12 cellular contexts compared by ENCODE assay signal in the genomic region with DNA sequence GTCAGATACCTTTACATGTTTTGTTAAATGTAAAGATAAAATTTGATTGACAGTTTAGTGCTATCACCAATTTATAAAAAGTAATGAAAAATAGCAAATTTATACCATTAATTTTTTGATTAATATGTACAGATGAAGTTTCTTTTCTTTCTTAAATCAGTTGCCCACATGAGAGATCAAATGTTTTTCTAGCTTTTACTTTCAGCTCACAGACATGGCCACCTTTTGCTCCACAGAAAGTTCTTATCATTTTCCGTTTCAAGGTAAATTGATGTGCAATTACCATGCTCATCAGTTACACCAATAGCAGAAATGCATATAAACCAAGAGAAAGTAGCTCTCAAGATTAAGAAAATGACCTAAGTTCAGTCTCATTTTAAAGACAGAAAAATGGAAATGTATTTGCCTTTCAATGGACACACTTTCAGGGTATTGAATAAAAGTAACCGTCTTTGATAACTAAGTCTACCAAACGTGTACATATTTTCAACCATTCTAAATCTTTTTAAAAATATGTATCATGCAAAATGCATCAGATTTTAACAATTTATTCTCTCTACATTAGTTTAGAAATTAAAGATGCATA. TPM values are rescaled to one million over a fixed set of nuclear protein-coding genes. Genes with fewer than 3 reads are reported as not detected.
DNase-seq lines count a peak whose midpoint lies in the region; ATAC-seq and TF ChIP-seq lines count a peak whose summit lies in the region.
"Had no signal": no experiment of that assay in that cellular context is flagged by ENCODE, and none has a peak within 500 bp of the region (broad histone marks: within the 10 kb centered on the region; RNA-seq: fewer than 3 reads in every experiment).

No MANE protein-coding gene starts in this region.

- H3K4me2 ChIP-seq in fibroblast of lung (ENCODE audit: extremely low read depth, insufficient read depth, low read length), result peak overlapping the region; percentile 98

- no peaks in the 10 kb centered on the region for H3K9me3 ChIP-seq in fibroblast of lung (ENCODE audit: control insufficient read depth, insufficient read depth, low read depth, low read length)
- H3K9me3 ChIP-seq: HAP-1, MG63, SK-N-SH had no signal

- H3K4me1 Mint-ChIP-seq in activated CD8-positive, alpha-beta memory T cell treated with anti-CD3 and anti-CD28 coated beads, Interleukin-2, amount 10 ng/mL, durations not matched to agents 7 days and 5 days, result peaks cover 43% of the 10 kb centered on the region
- H3K4me1 Mint-ChIP-seq in T-helper 2 cell treated with Interferon-gamma antibody and Interleukin-4, amounts not matched to agents 5 μg/mL and 100 μg/mL, for 36 hours (ENCODE audit: low read depth), result peaks cover 42% of the 10 kb centered on the region
- peaks cover 20% of the 10 kb centered on the region for H3K4me1 Mint-ChIP-seq in stimulated activated memory B cell treated with anti-CD40 and anti-IgM and Interleukin-4, amounts not matched to agents 10 μg/mL and 1 μg/mL and 100 μg/mL, for 72 hours

- H3K4me3 ChIP-seq in fibroblast of lung (replicated peaks in 1 of 4; ENCODE audit: control extremely low read depth in 1 of 4, insufficient read depth in 1 of 4, low read depth in 3 of 4, low read length in 4 of 4), result peak overlapping the region in 3 of 4 experiments; percentile 40 to 65 (median 59)
- H3K4me3 ChIP-seq: HAP-1 had no signal

- H3K27me3 Mint-ChIP-seq in activated CD8-positive, alpha-beta memory T cell treated with anti-CD3 and anti-CD28 coated beads, Interleukin-2, amount 10 ng/mL, durations not matched to agents 7 days and 5 days, result no peaks in the 10 kb centered on the region
- H3K27me3 Mint-ChIP-seq in T-helper 2 cell treated with Interferon-gamma antibody and Interleukin-4, amounts not matched to agents 5 μg/mL and 100 μg/mL, for 36 hours (ENCODE audit: low read depth), result peaks cover 6% of the 10 kb centered on the region
- H3K27me3 Mint-ChIP-seq in stimulated activated memory B cell treated with anti-CD40 and anti-IgM and Interleukin-4, amounts not matched to agents 10 μg/mL and 1 μg/mL and 100 μg/mL, for 72 hours, result no peaks in the 10 kb centered on the region

- H3K4me1 ChIP-seq in fibroblast of lung (ENCODE audit: control insufficient read depth, extremely low read depth, insufficient read depth, low read length), result peaks cover 24% of the 10 kb centered on the region

- no peak for DNase-seq in activated CD8-positive, alpha-beta memory T cell treated with anti-CD3 and anti-CD28 coated beads, Interleukin-2, amount 10 ng/mL, durations not matched to agents 7 days and 5 days
- no peak for DNase-seq in activated CD8-positive, alpha-beta memory T cell treated with anti-CD3 and anti-CD28 coated beads for 24 hours
- no peak for DNase-seq in T-helper 2 cell treated with Interferon-gamma antibody and Interleukin-4, amounts not matched to agents 5 μg/mL and 100 μg/mL, for 36 hours (ENCODE audit: low spot score)
- DNase-seq in fibroblast of lung (ENCODE audit: low read depth in 2 of 2) (no peak), NCI-H1105 (lab: John Stamatoyannopoulos, UW) (no peak)
- DNase-seq: MG63, SK-N-SH had no signal

- H2AFZ ChIP-seq in fibroblast of lung (ENCODE audit: low read length), result peak overlapping the region; percentile 4

- H3K9me3 Mint-ChIP-seq in activated CD8-positive, alpha-beta memory T cell treated with anti-CD3 and anti-CD28 coated beads, Interleukin-2, amount 10 ng/mL, durations not matched to agents 7 days and 5 days (ENCODE audit: low read depth), result no peaks in the 10 kb centered on the region
- no peaks in the 10 kb centered on the region for H3K9me3 Mint-ChIP-seq in T-helper 2 cell treated with Interferon-gamma antibody and Interleukin-4, amounts not matched to agents 5 μg/mL and 100 μg/mL, for 36 hours
- no peaks in the 10 kb centered on the region for H3K9me3 Mint-ChIP-seq in stimulated activated memory B cell treated with anti-CD40 and anti-IgM and Interleukin-4, amounts not matched to agents 10 μg/mL and 1 μg/mL and 100 μg/mL, for 72 hours

- ATAC-seq in activated CD8-positive, alpha-beta memory T cell treated with anti-CD3 and anti-CD28 coated beads, Interleukin-2, amount 10 ng/mL, durations not matched to agents 7 days and 5 days, result no peak
- ATAC-seq in stimulated activated memory B cell treated with anti-CD40 and anti-IgM and Interleukin-4, amounts not matched to agents 10 μg/mL and 1 μg/mL and 100 μg/mL, for 72 hours, result no peak
- ATAC-seq in GM19467 (IDR thresholded peaks at IDR 0.05; ENCODE audit: unreplicated experiment) (no peak), GM18505 (IDR thresholded peaks at IDR 0.05; ENCODE audit: unreplicated experiment) (no peak)

- H3K9ac ChIP-seq in fibroblast of lung (ENCODE audit: insufficient read depth, low read length), result no peak overlapping the region
- H3K9ac ChIP-seq: SK-N-SH had no signal

- H3K4me3 Mint-ChIP-seq in activated CD8-positive, alpha-beta memory T cell treated with anti-CD3 and anti-CD28 coated beads, Interleukin-2, amount 10 ng/mL, durations not matched to agents 7 days and 5 days, result peak overlapping the region; percentile 92
- H3K4me3 Mint-ChIP-seq in T-helper 2 cell treated with Interferon-gamma antibody and Interleukin-4, amounts not matched to agents 5 μg/mL and 100 μg/mL, for 36 hours, result peak overlapping the region; percentile 99
- peak overlapping the region; percentile 58 for H3K4me3 Mint-ChIP-seq in stimulated activated memory B cell treated with anti-CD40 and anti-IgM and Interleukin-4, amounts not matched to agents 10 μg/mL and 1 μg/mL and 100 μg/mL, for 72 hours

- H3K27ac ChIP-seq in fibroblast of lung (ENCODE audit: insufficient read depth, low read length), result peak overlapping the region; percentile 92
- H3K27ac ChIP-seq: VCaP had no signal

- no peaks in the 10 kb centered on the region for H3K36me3 ChIP-seq in fibroblast of lung (ENCODE audit: control insufficient read depth, insufficient read depth, low read length)
- H3K36me3 ChIP-seq: HAP-1, MG63 had no signal

- no peak for TF ChIP-seq CTCF in fibroblast of lung (conservative IDR thresholded peaks at IDR 0.05 in 1 of 2, IDR thresholded peaks at IDR 0.05 in 1 of 2; ENCODE audit: low read depth in 1 of 2, low read length in 2 of 2)

- H4K20me1 ChIP-seq in fibroblast of lung (ENCODE audit: control insufficient read depth, extremely low read depth, insufficient read depth, low read length), result no peaks in the 10 kb centered on the region

- peak overlapping the region; percentile 99 for H3K27ac Mint-ChIP-seq in activated CD8-positive, alpha-beta memory T cell treated with anti-CD3 and anti-CD28 coated beads, Interleukin-2, amount 10 ng/mL, durations not matched to agents 7 days and 5 days
- H3K27ac Mint-ChIP-seq in T-helper 2 cell treated with Interferon-gamma antibody and Interleukin-4, amounts not matched to agents 5 μg/mL and 100 μg/mL, for 36 hours, result peak overlapping the region; percentile 99
- peak overlapping the region; percentile 96 for H3K27ac Mint-ChIP-seq in stimulated activated memory B cell treated with anti-CD40 and anti-IgM and Interleukin-4, amounts not matched to agents 10 μg/mL and 1 μg/mL and 100 μg/mL, for 72 hours

- peaks cover 5% of the 10 kb centered on the region for H3K36me3 Mint-ChIP-seq in activated CD8-positive, alpha-beta memory T cell treated with anti-CD3 and anti-CD28 coated beads, Interleukin-2, amount 10 ng/mL, durations not matched to agents 7 days and 5 days
- H3K36me3 Mint-ChIP-seq in T-helper 2 cell treated with Interferon-gamma antibody and Interleukin-4, amounts not matched to agents 5 μg/mL and 100 μg/mL, for 36 hours (ENCODE audit: low read depth), result no peaks in the 10 kb centered on the region
- H3K36me3 Mint-ChIP-seq in stimulated activated memory B cell treated with anti-CD40 and anti-IgM and Interleukin-4, amounts not matched to agents 10 μg/mL and 1 μg/mL and 100 μg/mL, for 72 hours, result no peaks in the 10 kb centered on the region

- no peak for TF ChIP-seq POLR2A in GM18505 (IDR thresholded peaks at IDR 0.05; ENCODE audit: borderline replicate concordance, extremely low read depth, insufficient read depth, insufficient read length)

- H3K27me3 ChIP-seq in fibroblast of lung (ENCODE audit: control insufficient read depth, insufficient read depth, low read length), result no peaks in the 10 kb centered on the region
- H3K27me3 ChIP-seq: MG63 had no signal

- no peaks in the 10 kb centered on the region for H3K79me2 ChIP-seq in fibroblast of lung (ENCODE audit: control insufficient read depth, insufficient read depth, low read length)

- CTCF ChIA-PET in activated CD8-positive, alpha-beta memory T cell treated with anti-CD3 and anti-CD28 coated beads, Interleukin-2, amount 10 ng/mL, durations not matched to agents 7 days and 5 days (lab: Charles Lee), result interaction anchor here (1.3 to 7.8 kb wide), 3 partner anchors 11 to 17 kb away, joined by 3 to 41 read pairs (median 3); partner anchors contain the start of gene EXOC2

RNA-seq across cellular contexts. Expression of gene EXOC2, which starts 16.6 kb away (rescaled TPM):
- total RNA-seq in activated CD8-positive, alpha-beta memory T cell treated with anti-CD3 and anti-CD28 coated beads, Interleukin-2, amount 10 ng/mL, durations not matched to agents 7 days and 5 days, result 10 to 100 TPM; 28.4 to 34.6 TPM
- 41.6 and 42.3 TPM in 2 replicates for total RNA-seq in fibroblast of lung
- 19.7 and 22.4 TPM in 2 replicates for polyA plus RNA-seq in fibroblast of lung
- 14.4 and 19.0 TPM in 2 replicates for polyA plus RNA-seq in fibroblast of lung (2012)
- polyA minus RNA-seq in fibroblast of lung (ENCODE audit: low replicate concordance), result 17.1 and 20.3 TPM in 2 replicates

RNA-seq across cellular contexts. Expression of gene HUS1B, which starts 52.7 kb away (rescaled TPM):
- total RNA-seq in activated CD8-positive, alpha-beta memory T cell treated with anti-CD3 and anti-CD28 coated beads, Interleukin-2, amount 10 ng/mL, durations not matched to agents 7 days and 5 days, result 1 to 10 TPM; 1.2 to 1.9 TPM
- total RNA-seq in fibroblast of lung, result 0.77 and 1.2 TPM in 2 replicates
- 0.08 and 0.11 TPM in 2 replicates for polyA plus RNA-seq in fibroblast of lung
- polyA plus RNA-seq in fibroblast of lung (2012), result 0.22 and 0.44 TPM in 2 replicates
- polyA minus RNA-seq in fibroblast of lung (ENCODE audit: low replicate concordance), result not detected in 2 replicates
